In genomic region chr6:158667360-158667981, GRCh38 we compare ENCODE assay signal across 13 cellular contexts. TPM values are rescaled to one million over a fixed set of nuclear protein-coding genes. Genes with fewer than 3 reads are reported as not detected.
A peak's percentile ranks its signal among the peaks of the same experiment; 100 is the strongest.
DNase-seq lines count a peak whose midpoint lies in the region; ATAC-seq and TF ChIP-seq lines count a peak whose summit lies in the region.
"Had no signal": no experiment of that assay in that cellular context is flagged by ENCODE, and none has a peak within 500 bp of the region (broad histone marks: within the 10 kb centered on the region; RNA-seq: fewer than 3 reads in every experiment).

No MANE protein-coding gene starts in this region.

- H3K4me1 ChIP-seq in stomach: peaks cover 0 to 32% (median 12%) of the 10 kb centered on the region in 4 donors

- H3K36me3 Mint-ChIP-seq in activated B cell treated with CpG ODN at 0.5 μM for 24 hours (ENCODE audit: low read depth): no peaks in the 10 kb centered on the region
- no peaks in the 10 kb centered on the region for H3K36me3 Mint-ChIP-seq in mesothelial cell of epicardium

- peak; percentile 69 for ATAC-seq in activated B cell treated with CpG ODN at 0.5 μM for 24 hours (ENCODE audit: low read depth)
- ATAC-seq in GM19463 (IDR thresholded peaks at IDR 0.05; ENCODE audit: unreplicated experiment): no peak

- no peaks in the 10 kb centered on the region for H3K9me3 Mint-ChIP-seq in activated B cell treated with CpG ODN at 0.5 μM for 24 hours
- no peaks in the 10 kb centered on the region for H3K9me3 Mint-ChIP-seq in mesothelial cell of epicardium
- H3K9me3 Mint-ChIP-seq: T-helper 2 cell treated with Interferon-gamma antibody and Interleukin-4, amounts not matched to agents 5 μg/mL and 100 μg/mL, for 36 hours had no signal

- POLR2A ChIA-PET in activated B cell treated with CpG ODN at 0.5 μM for 24 hours (lab: Charles Lee): interaction anchor here (0.9 to 1.0 kb wide), 3 partner anchors 17 to 24 kb away, joined by 5 to 7 read pairs (median 6); partner anchors contain the start of gene DYNLT1

- intact Hi-C loops in activated B cell treated with CpG ODN at 0.5 μM for 24 hours (cut with micrococcal nuclease) (loop anchor here (2.0 kb wide), 2 partner anchors 13 to 15 kb away; no protein-coding TSS in a partner anchor), stomach (cut with DNase I; ENCODE audit: low total_unique reads) (no loop called here)

- H3K27ac Mint-ChIP-seq in activated B cell treated with CpG ODN at 0.5 μM for 24 hours (peak overlapping the region; percentile 70), mesothelial cell of epicardium (peak overlapping the region; percentile 31)
- H3K27ac Mint-ChIP-seq: T-helper 2 cell treated with Interferon-gamma antibody and Interleukin-4, amounts not matched to agents 5 μg/mL and 100 μg/mL, for 36 hours had no signal

- TF ChIP-seq CTCF in activated B cell treated with CpG ODN at 0.5 μM for 24 hours (IDR thresholded peaks at IDR 0.05) (no peak), mesothelial cell of epicardium (IDR thresholded peaks at IDR 0.05; ENCODE audit: unreplicated experiment) (no peak), stomach (IDR thresholded peaks at IDR 0.05) (no peak)

- CTCF ChIA-PET in activated B cell treated with CpG ODN at 0.5 μM for 24 hours (lab: Charles Lee): interaction anchor here (0.9 kb wide), 1 partner anchor 24 kb away, joined by 6 read pairs; no protein-coding TSS in a partner anchor

- no peaks in the 10 kb centered on the region for H3K27me3 ChIP-seq in stomach

- H3K4me3 Mint-ChIP-seq in activated B cell treated with CpG ODN at 0.5 μM for 24 hours: peak overlapping the region; percentile 16
- no peak overlapping the region for H3K4me3 Mint-ChIP-seq in mesothelial cell of epicardium
- H3K4me3 Mint-ChIP-seq: T-helper 2 cell treated with Interferon-gamma antibody and Interleukin-4, amounts not matched to agents 5 μg/mL and 100 μg/mL, for 36 hours had no signal

- WGBS in stomach, 5 donors: 79 to 94% (median 92%) methylated on average over 8 of the region's 8 CpGs

- DNase-seq in NOMO-1 treated with DMSO at 0.1 percent for 48 hours (lab: John Stamatoyannopoulos, UW; ENCODE audit: unreplicated experiment) (peak; percentile 57), NOMO-1 treated with dmso at 0.1 percent for 144 hours (lab: John Stamatoyannopoulos, UW; ENCODE audit: unreplicated experiment) (no peak), activated B cell treated with CpG ODN at 0.5 μM for 24 hours (no peak), mesothelial cell of epicardium (ENCODE audit: low spot score in 2 of 2, unreplicated experiment in 2 of 2) (no peak), stomach (no peak), NCI-H524 (lab: John Stamatoyannopoulos, UW) (no peak), C1 segment of cervical spinal cord (lab: John Stamatoyannopoulos, UW) (no peak)
- DNase-seq: COR-L47; NCI-H146; NCI-H526 treated with DMSO at 0.1 percent for 48 hours; stimulated activated naive CD4-positive, alpha-beta T cell treated with Interleukin-2 at 50 U/mL for 16 hours had no signal

- H3K27me3 Mint-ChIP-seq in activated B cell treated with CpG ODN at 0.5 μM for 24 hours (peaks cover 6% of the 10 kb centered on the region), mesothelial cell of epicardium (ENCODE audit: low read depth) (no peaks in the 10 kb centered on the region)

- TF ChIP-seq EP300 in stomach (IDR thresholded peaks at IDR 0.05): no peak

- H3K4me1 Mint-ChIP-seq in activated B cell treated with CpG ODN at 0.5 μM for 24 hours (peaks cover 17% of the 10 kb centered on the region), mesothelial cell of epicardium (peaks cover 62% of the 10 kb centered on the region)

- TF ChIP-seq POLR2A in stomach (IDR thresholded peaks at IDR 0.05): no peak

- no peaks in the 10 kb centered on the region for H3K9me3 ChIP-seq in stomach

- peak overlapping the region in 4 of 5 donors; percentile 13 to 75 (median 46) for H3K27ac ChIP-seq in stomach

- no peak overlapping the region for H3K4me3 ChIP-seq in stomach

- peaks cover 0 to 7% (median 0%) of the 10 kb centered on the region in 4 donors for H3K36me3 ChIP-seq in stomach

RNA-seq across cellular contexts. Expression of gene SYTL3, which starts 17.6 kb away (rescaled TPM):
- total RNA-seq in activated B cell treated with CpG ODN at 0.5 μM for 24 hours (5.8 and 6.0 TPM in 2 replicates), mesothelial cell of epicardium (5.4 to 6.1 TPM (median 5.5 TPM) in 3 replicates), stomach (10 to 100 TPM in 1 of 5 donors, 1 to 10 TPM in 4; 3.1 to 14.6 (median 8.1) TPM)
- polyA plus RNA-seq in stomach: 1 to 10 TPM; 3.4 to 5.2 (median 3.9) TPM

RNA-seq across cellular contexts. Expression of gene DYNLT1, which starts 22.9 kb away (rescaled TPM):
- 37.7 and 43.9 TPM in 2 replicates for total RNA-seq in activated B cell treated with CpG ODN at 0.5 μM for 24 hours
- total RNA-seq in mesothelial cell of epicardium: 142 to 148 TPM (median 145 TPM) in 3 replicates
- total RNA-seq in stomach: 100 to 1,000 TPM in 3 of 5 donors, 10 to 100 TPM in 1, 1 to 10 TPM in 1; 5.8 to 294 (median 102) TPM
- polyA plus RNA-seq in stomach: 100 to 1,000 TPM; 183 to 208 (median 196) TPM
